ENCODE assay signal across 16 cellular contexts in genomic region chr5:130937046-130937445, GRCh38.
A peak's percentile ranks its signal among the peaks of the same experiment; 100 is the strongest.
DNase-seq lines count a peak whose midpoint lies in the region; ATAC-seq and TF ChIP-seq lines count a peak whose summit lies in the region.
"Had no signal": no experiment of that assay in that cellular context is flagged by ENCODE, and none has a peak within 500 bp of the region (broad histone marks: within the 10 kb centered on the region; RNA-seq: fewer than 3 reads in every experiment).

No MANE protein-coding gene starts in this region.

- no peaks in the 10 kb centered on the region for H3K36me3 ChIP-seq in GM23338 (ENCODE audit: insufficient read depth)
- H3K36me3 ChIP-seq in endodermal cell (ENCODE audit: control insufficient read depth, insufficient read depth, low read length): no peaks in the 10 kb centered on the region
- no peaks in the 10 kb centered on the region for H3K36me3 ChIP-seq in neural progenitor cell
- H3K36me3 ChIP-seq in CD4-positive, alpha-beta memory T cell (ENCODE audit: insufficient read depth, low read length): no peaks in the 10 kb centered on the region
- H3K36me3 ChIP-seq: HAP-1 had no signal

- peak; percentile 67 for ATAC-seq in GM23338
- ATAC-seq in activated CD4-positive, CD25-positive, alpha-beta regulatory T cell treated with anti-CD3 and anti-CD28 coated beads, Interleukin-2, amount 50 U/mL, for 24 hours: no peak
- no peak for ATAC-seq in effector memory CD8-positive, alpha-beta T cell (replicated peaks)

- no peak overlapping the region for H3K27ac ChIP-seq in GM23338 (ENCODE audit: low read depth)
- H3K27ac ChIP-seq in endodermal cell (ENCODE audit: low read depth, low read length): no peak overlapping the region
- no peak overlapping the region for H3K27ac ChIP-seq in neural progenitor cell
- H3K27ac ChIP-seq in CD4-positive, alpha-beta memory T cell (ENCODE audit: low read depth, low read length): no peak overlapping the region
- H3K27ac ChIP-seq: GM23248 had no signal

- peaks cover 10% of the 10 kb centered on the region; the same call in 2 of the 3 replicates for H3K4me1 Mint-ChIP-seq in GM23338
- H3K4me1 Mint-ChIP-seq in endodermal cell: peaks cover 28% of the 10 kb centered on the region
- peaks cover 13% of the 10 kb centered on the region for H3K4me1 Mint-ChIP-seq in neural progenitor cell
- peaks cover 0 to 3% (median 0%) of the 10 kb centered on the region in 4 donors for H3K4me1 Mint-ChIP-seq in CD4-positive, alpha-beta memory T cell
- no peaks in the 10 kb centered on the region for H3K4me1 Mint-ChIP-seq in effector memory CD8-positive, alpha-beta T cell (ENCODE audit: low read depth in 2 of 2)
- H3K4me1 Mint-ChIP-seq: CD4-positive, CD25-positive, alpha-beta regulatory T cell; CD8-positive, alpha-beta memory T cell had no signal

- H3K4me1 ChIP-seq in GM23338 (ENCODE audit: insufficient read depth) (no peaks in the 10 kb centered on the region), endodermal cell (ENCODE audit: control insufficient read depth, insufficient read depth, low read length) (peaks cover 3% of the 10 kb centered on the region), neural progenitor cell (peaks cover 4% of the 10 kb centered on the region)
- H3K4me1 ChIP-seq in CD4-positive, alpha-beta memory T cell (ENCODE audit: insufficient read depth, low read length): no peaks in the 10 kb centered on the region
- H3K4me1 ChIP-seq: HAP-1 had no signal

- H3K4me2 ChIP-seq in GM23338 (no peak overlapping the region), neural progenitor cell (no peak overlapping the region)

- intact Hi-C loops in CD4-positive, alpha-beta memory T cell (cut with micrococcal nuclease): no loop called here

- H3K4me3 Mint-ChIP-seq in GM23338 (no peak overlapping the region), endodermal cell (no peak overlapping the region), neural progenitor cell (no peak overlapping the region)
- H3K4me3 Mint-ChIP-seq in CD4-positive, alpha-beta memory T cell: no peak overlapping the region
- no peak overlapping the region for H3K4me3 Mint-ChIP-seq in effector memory CD8-positive, alpha-beta T cell
- H3K4me3 Mint-ChIP-seq: CD4-positive, CD25-positive, alpha-beta regulatory T cell; CD8-positive, alpha-beta memory T cell; HFFc6 had no signal

- WGBS in endodermal cell (ENCODE audit: insufficient coverage in 1 of 2, insufficient read length in 1 of 2), 2 experiments: 67 to 79% methylated on average over 1 to 2 of the region's 2 CpGs

- peaks cover 9% of the 10 kb centered on the region for H3K9me3 ChIP-seq in endodermal cell (ENCODE audit: control insufficient read depth, low read length)
- no peaks in the 10 kb centered on the region for H3K9me3 ChIP-seq in neural progenitor cell (ENCODE audit: low read depth)
- no peaks in the 10 kb centered on the region for H3K9me3 ChIP-seq in CD4-positive, alpha-beta memory T cell (ENCODE audit: control insufficient read depth in 1 of 2, low read length in 2 of 2)
- H3K9me3 ChIP-seq: HAP-1 had no signal

- CTCF ChIA-PET in CD4-positive, alpha-beta memory T cell (lab: Charles Lee; ENCODE audit: partially characterized antibody): no interaction called here

- H3K9me3 Mint-ChIP-seq in GM23338 (0 out of 3 replicates have a peak, but pooled peaks cover 4% of the 10 kb centered on the region), endodermal cell (peaks cover 4% of the 10 kb centered on the region), neural progenitor cell (no peaks in the 10 kb centered on the region)
- peaks cover 0 to 7% (median 0%) of the 10 kb centered on the region in 8 donors for H3K9me3 Mint-ChIP-seq in CD4-positive, alpha-beta memory T cell
- H3K9me3 Mint-ChIP-seq in effector memory CD8-positive, alpha-beta T cell: no peaks in the 10 kb centered on the region

- H4K20me1 ChIP-seq in GM23338 (replicated peaks; ENCODE audit: insufficient read depth): no peaks in the 10 kb centered on the region
- no peaks in the 10 kb centered on the region for H4K20me1 ChIP-seq in neural progenitor cell (ENCODE audit: low read depth)

- no peak overlapping the region for H3K9ac ChIP-seq in endodermal cell (ENCODE audit: extremely low read depth, low read length, poor library complexity, severe bottlenecking)
- no peak overlapping the region for H3K9ac ChIP-seq in neural progenitor cell
- H3K9ac ChIP-seq: GM23248 had no signal

- no peak overlapping the region for H3K4me3 ChIP-seq in GM23338
- no peak overlapping the region for H3K4me3 ChIP-seq in endodermal cell (ENCODE audit: low read length)
- no peak overlapping the region for H3K4me3 ChIP-seq in neural progenitor cell
- no peak overlapping the region for H3K4me3 ChIP-seq in CD4-positive, alpha-beta memory T cell (ENCODE audit: low read length in 2 of 2)
- H3K4me3 ChIP-seq: GM23248, HAP-1 had no signal

- no peak for DNase-seq in GM23338 (ENCODE audit: low spot score)
- peak; percentile 42 for DNase-seq in endodermal cell
- DNase-seq in neural progenitor cell (ENCODE audit: low spot score): no peak
- DNase-seq in CD4-positive, alpha-beta memory T cell: no peak
- no peak for DNase-seq in effector memory CD8-positive, alpha-beta T cell
- DNase-seq: C1 segment of cervical spinal cord; CD4-positive, CD25-positive, alpha-beta regulatory T cell; CD8-positive, alpha-beta memory T cell; DMS 273 treated with DMSO at 0.1 percent for 48 hours; DMS79; EL; GF-D8; GM23248; HFFc6 had no signal

- TF ChIP-seq CTCF in GM23338 (conservative IDR thresholded peaks at IDR 0.05; ENCODE audit: low read depth in 2 of 2): no peak
- TF ChIP-seq CTCF in endodermal cell (conservative IDR thresholded peaks at IDR 0.05): no peak
- TF ChIP-seq CTCF in neural progenitor cell (IDR thresholded peaks at IDR 0.05): no peak

- H3K27me3 Mint-ChIP-seq in GM23338 (ENCODE audit: insufficient read depth, low read depth, poor library complexity) (peaks cover 4% of the 10 kb centered on the region), endodermal cell (ENCODE audit: insufficient read depth) (no peaks in the 10 kb centered on the region), neural progenitor cell (ENCODE audit: insufficient read depth, low read depth) (peaks cover 2% of the 10 kb centered on the region)
- H3K27me3 Mint-ChIP-seq in CD4-positive, alpha-beta memory T cell: no peaks in the 10 kb centered on the region
- no peaks in the 10 kb centered on the region for H3K27me3 Mint-ChIP-seq in effector memory CD8-positive, alpha-beta T cell

- H3F3A ChIP-seq in GM23338 (replicated peaks; ENCODE audit: low read depth) (no peaks in the 10 kb centered on the region), neural progenitor cell (ENCODE audit: low read depth) (no peaks in the 10 kb centered on the region)

- H2AFZ ChIP-seq in GM23338 (no peak overlapping the region), neural progenitor cell (replicated peaks) (peak overlapping the region; percentile 26)
- H2AFZ ChIP-seq: GM23248 had no signal

- H3K27ac Mint-ChIP-seq in GM23338 (no peak overlapping the region), endodermal cell (no peak overlapping the region), neural progenitor cell (no peak overlapping the region)
- H3K27ac Mint-ChIP-seq in CD4-positive, alpha-beta memory T cell: no peak overlapping the region
- H3K27ac Mint-ChIP-seq in effector memory CD8-positive, alpha-beta T cell: peak overlapping the region in 1 of 2 donors; percentile 4
- H3K27ac Mint-ChIP-seq: CD4-positive, CD25-positive, alpha-beta regulatory T cell; HFFc6 had no signal

- no peaks in the 10 kb centered on the region for H3K36me3 Mint-ChIP-seq in GM23338 (ENCODE audit: low read depth)
- no peaks in the 10 kb centered on the region for H3K36me3 Mint-ChIP-seq in endodermal cell (ENCODE audit: low read depth)
- H3K36me3 Mint-ChIP-seq in neural progenitor cell: no peaks in the 10 kb centered on the region
- no peaks in the 10 kb centered on the region for H3K36me3 Mint-ChIP-seq in CD4-positive, alpha-beta memory T cell
- no peaks in the 10 kb centered on the region for H3K36me3 Mint-ChIP-seq in effector memory CD8-positive, alpha-beta T cell (ENCODE audit: insufficient read depth)
- H3K36me3 Mint-ChIP-seq: CD4-positive, CD25-positive, alpha-beta regulatory T cell had no signal

- H3K27me3 ChIP-seq in GM23338 (ENCODE audit: insufficient read depth) (no peaks in the 10 kb centered on the region), endodermal cell (ENCODE audit: control insufficient read depth, insufficient read depth, low read length, poor library complexity, severe bottlenecking) (no peaks in the 10 kb centered on the region), neural progenitor cell (no peaks in the 10 kb centered on the region)
- H3K27me3 ChIP-seq in CD4-positive, alpha-beta memory T cell (ENCODE audit: insufficient read depth, low read length): no peaks in the 10 kb centered on the region

- 0 out of 2 replicates have a peak, but pooled peaks cover 6% of the 10 kb centered on the region for H3K9me2 ChIP-seq in GM23338 (ENCODE audit: insufficient read depth)

- H3K79me2 ChIP-seq in GM23338 (replicated peaks; ENCODE audit: insufficient read depth): no peaks in the 10 kb centered on the region
- no peaks in the 10 kb centered on the region for H3K79me2 ChIP-seq in neural progenitor cell (ENCODE audit: low read depth)

- POLR2A ChIA-PET in CD4-positive, alpha-beta memory T cell (lab: Charles Lee; ENCODE audit: partially characterized antibody): no interaction called here

TF ChIP-seq in GM23338, 12 proteins besides CTCF, POLR2A, EP300 and RAD21:
- TF ChIP-seq EZH2 (IDR thresholded peaks at IDR 0.05; ENCODE audit: low read depth, unreplicated experiment) (no peak), NANOG (IDR thresholded peaks at IDR 0.05; ENCODE audit: borderline replicate concordance) (no peak)
TF ChIP-seq in GM23338: peak in this region for 0.
